Comparison of ENCODE assay signal across 9 cellular contexts in the genomic region with DNA sequence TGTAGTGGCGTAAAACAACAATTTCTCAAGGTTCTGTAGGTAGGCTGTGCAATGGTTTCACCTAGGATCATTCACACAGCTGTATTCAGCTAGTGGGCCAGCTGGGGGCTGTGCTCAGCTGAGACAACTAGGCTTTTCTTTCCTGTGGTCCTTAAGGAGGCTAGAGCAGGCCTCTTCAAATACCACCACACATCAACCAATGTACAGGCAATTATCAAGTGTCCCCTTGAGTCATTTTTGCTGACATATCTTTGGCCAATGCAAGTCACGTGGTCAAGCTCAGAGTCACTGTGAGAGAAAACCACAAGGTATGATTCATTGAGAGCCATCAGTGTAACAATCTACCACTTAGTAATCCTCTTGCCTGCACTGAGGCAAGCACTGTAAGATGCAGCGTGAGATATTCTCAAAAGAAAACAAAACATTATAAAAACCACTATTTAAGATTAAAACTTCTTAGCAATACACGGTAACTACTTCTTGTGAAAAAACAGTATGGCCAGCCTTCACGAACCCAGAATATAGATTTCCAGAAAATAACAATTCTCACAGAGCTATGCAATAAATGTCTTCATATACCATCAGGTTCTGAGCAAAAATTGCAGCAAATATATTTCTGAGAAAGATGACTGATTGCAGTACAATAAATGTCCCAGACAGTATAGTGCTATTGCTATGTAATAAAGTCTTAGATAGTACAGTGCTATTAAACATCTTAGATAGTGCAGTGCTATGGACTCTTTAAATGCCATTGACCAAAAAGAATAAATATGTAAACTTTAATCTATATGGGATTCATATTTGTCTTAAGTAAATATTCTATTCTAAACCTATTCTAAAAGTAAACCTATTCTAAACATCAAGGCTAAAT. TPM values are rescaled to one million over a fixed set of nuclear protein-coding genes. Genes with fewer than 3 reads are reported as not detected.
A peak's percentile ranks its signal among the peaks of the same experiment; 100 is the strongest.
DNase-seq lines count a peak whose midpoint lies in the region; ATAC-seq and TF ChIP-seq lines count a peak whose summit lies in the region.
"Had no signal": no experiment of that assay in that cellular context is flagged by ENCODE, and none has a peak within 500 bp of the region (broad histone marks: within the 10 kb centered on the region; RNA-seq: fewer than 3 reads in every experiment).

No MANE protein-coding gene starts in this region.

- H3K9me3 Mint-ChIP-seq in type B pancreatic cell = no peaks in the 10 kb centered on the region

- H3K27ac Mint-ChIP-seq in type B pancreatic cell = no peak overlapping the region

- no peak for ATAC-seq in GM18867 (IDR thresholded peaks at IDR 0.05; ENCODE audit: unreplicated experiment)

- H3K4me3 Mint-ChIP-seq in type B pancreatic cell = no peak overlapping the region

- peaks cover 11% of the 10 kb centered on the region for H3K36me3 Mint-ChIP-seq in type B pancreatic cell

- peaks cover 4% of the 10 kb centered on the region for H3K4me1 Mint-ChIP-seq in type B pancreatic cell (ENCODE audit: unreplicated experiment)

- H3K4me3 ChIP-seq in kidney epithelial cell (ENCODE audit: low read depth, low read length) = no peak overlapping the region
- H3K4me3 ChIP-seq: BLaER1 had no signal

- H3K36me3 ChIP-seq in kidney epithelial cell (ENCODE audit: control insufficient read depth, insufficient read depth, low read length) = no peaks in the 10 kb centered on the region
- H3K36me3 ChIP-seq: BLaER1 had no signal

- TF ChIP-seq CTCF in kidney epithelial cell (IDR thresholded peaks at IDR 0.05; ENCODE audit: insufficient read depth, low read length, poor library complexity, severe bottlenecking) = no peak
- TF ChIP-seq CTCF in type B pancreatic cell (conservative IDR thresholded peaks at IDR 0.05) = no peak

- H3K27me3 ChIP-seq in kidney epithelial cell (ENCODE audit: control insufficient read depth, insufficient read depth, low read length) = no peaks in the 10 kb centered on the region
- H3K27me3 ChIP-seq: BLaER1 had no signal

- H3K27me3 Mint-ChIP-seq in type B pancreatic cell = no peaks in the 10 kb centered on the region

- DNase-seq in SKM-1 treated with dmso at 0.1 percent for 144 hours (lab: John Stamatoyannopoulos, UW; ENCODE audit: unreplicated experiment) (peak; percentile 37), SKM-1 (lab: John Stamatoyannopoulos, UW; ENCODE audit: unreplicated experiment) (no peak), NCI-H2107 (lab: John Stamatoyannopoulos, UW) (peak; percentile 28), activated T-cell treated with anti-CD3 and anti-CD28 coated beads for 24 hours (ENCODE audit: low read depth) (peak; percentile 28), kidney epithelial cell (ENCODE audit: low read depth) (peak; percentile 96), type B pancreatic cell (ENCODE audit: extremely low spot score, unreplicated experiment) (no peak), NCI-H748 (lab: John Stamatoyannopoulos, UW; ENCODE audit: unreplicated experiment) (no peak)

RNA-seq across cellular contexts. Expression of a gene that starts 55.3 kb away (rescaled TPM):
- 23.6 and 24.4 TPM in 2 replicates for total RNA-seq in kidney epithelial cell
- 13.5 and 25.9 TPM in 2 replicates for total RNA-seq in type B pancreatic cell (ENCODE audit: low replicate concordance)

RNA-seq across cellular contexts. Expression of a gene that starts 55.7 kb away (rescaled TPM):
- 30.5 and 33.0 TPM in 2 replicates for total RNA-seq in kidney epithelial cell
- total RNA-seq in type B pancreatic cell (ENCODE audit: low replicate concordance) = 20.3 and 21.7 TPM in 2 replicates

Comparison
In these comparisons a context has a peak if more than half of its experiments do, and no peak if none do; other contexts are left out.
1. DNase-seq: peak in SKM-1 treated with dmso at 0.1 percent for 144 hours (single experiment), NCI-H2107 (single experiment), activated T-cell treated with anti-CD3 and anti-CD28 coated beads for 24 hours (single experiment) and kidney epithelial cell (single experiment); none in SKM-1 (single experiment), type B pancreatic cell (single experiment) and NCI-H748 (single experiment).